ENCODE assay signal across 21 cellular contexts in genomic region chr2:202976809-202977208, GRCh38. TPM values are rescaled to one million over a fixed set of nuclear protein-coding genes. Genes with fewer than 3 reads are reported as not detected.
DNase-seq lines count a peak whose midpoint lies in the region; ATAC-seq, FAIRE-seq and TF ChIP-seq lines count a peak whose summit lies in the region.
"Had no signal": no experiment of that assay in that cellular context is flagged by ENCODE, and none has a peak within 500 bp of the region (broad histone marks: within the 10 kb centered on the region; RNA-seq: fewer than 3 reads in every experiment).

No MANE protein-coding gene starts in this region.

- H3K36me3 ChIP-seq in left lung: no peaks in the 10 kb centered on the region
- peaks cover under 1 to 69% (median 11%) of the 10 kb centered on the region in 3 donors for H3K36me3 ChIP-seq in tibial artery

- TF ChIP-seq CTCF in left lung (IDR thresholded peaks at IDR 0.05): no peak
- no peak for TF ChIP-seq CTCF in tibial artery (IDR thresholded peaks at IDR 0.05)

- H3K4me3 ChIP-seq in left lung: no peak overlapping the region
- H3K4me3 ChIP-seq in tibial artery: no peak overlapping the region
- H3K4me3 ChIP-seq: A549; BLaER1 treated with 17β-estradiol and CSF1 and Interleukin-3, amounts not matched to agents 10 nM and 100 nM; GM12878 had no signal

- no peaks in the 10 kb centered on the region for H3K4me1 ChIP-seq in left lung
- no peaks in the 10 kb centered on the region for H3K4me1 ChIP-seq in tibial artery
- H3K4me1 ChIP-seq: A549; BLaER1 treated with 17β-estradiol and CSF1 and Interleukin-3, amounts not matched to agents 10 nM and 100 nM; Caco-2 had no signal

- no peak overlapping the region for H3K4me3 Mint-ChIP-seq in stimulated activated naive B cell treated with anti-CD40 and anti-IgM and Interleukin-4, amounts not matched to agents 10 μg/mL and 1 μg/mL and 100 μg/mL, for 72 hours
- H3K4me3 Mint-ChIP-seq: B cell; CD4-positive, alpha-beta T cell; CD8-positive, alpha-beta T cell had no signal

- peaks cover 11 to 30% of the 10 kb centered on the region in 2 donors for H3K36me3 Mint-ChIP-seq in stimulated activated naive B cell treated with anti-CD40 and anti-IgM and Interleukin-4, amounts not matched to agents 10 μg/mL and 1 μg/mL and 100 μg/mL, for 72 hours

- no peak overlapping the region for H3K27ac ChIP-seq in left lung
- no peak overlapping the region for H3K27ac ChIP-seq in tibial artery
- H3K27ac ChIP-seq: 22Rv1; A549; BLaER1 treated with 17β-estradiol and CSF1 and Interleukin-3, amounts not matched to agents 10 nM and 100 nM; C4-2B had no signal

- intact Hi-C loops in left lung (cut with DNase I): no loop called here
- intact Hi-C loops in tibial artery (cut with DNase I; ENCODE audit: low total_unique reads): no loop called here

- no peak for DNase-seq in left lung
- DNase-seq in stimulated activated naive B cell treated with anti-CD40 and anti-IgM and Interleukin-4, amounts not matched to agents 10 μg/mL and 1 μg/mL and 100 μg/mL, for 72 hours: no peak
- DNase-seq in tibial artery: no peak
- no peak for DNase-seq in foreskin melanocyte
- DNase-seq: AML-193; Caco-2; Calu3; CD4-positive, alpha-beta T cell; CD8-positive, alpha-beta T cell; DMS79 treated with DMSO at 0.1 percent for 48 hours; GDM1 had no signal

- no peaks in the 10 kb centered on the region for H3K9me3 Mint-ChIP-seq in stimulated activated naive B cell treated with anti-CD40 and anti-IgM and Interleukin-4, amounts not matched to agents 10 μg/mL and 1 μg/mL and 100 μg/mL, for 72 hours
- H3K9me3 Mint-ChIP-seq: CD4-positive, alpha-beta T cell; CD8-positive, alpha-beta T cell had no signal

- ATAC-seq in left lung: peak; percentile 65
- no peak for ATAC-seq in stimulated activated naive B cell treated with anti-CD40 and anti-IgM and Interleukin-4, amounts not matched to agents 10 μg/mL and 1 μg/mL and 100 μg/mL, for 72 hours (replicated peaks)
- ATAC-seq: A549; CD8-positive, alpha-beta T cell; GM12878 had no signal

- no peaks in the 10 kb centered on the region for H3K4me1 Mint-ChIP-seq in stimulated activated naive B cell treated with anti-CD40 and anti-IgM and Interleukin-4, amounts not matched to agents 10 μg/mL and 1 μg/mL and 100 μg/mL, for 72 hours
- H3K4me1 Mint-ChIP-seq: B cell had no signal

- no peaks in the 10 kb centered on the region for H3K27me3 ChIP-seq in left lung
- no peaks in the 10 kb centered on the region for H3K27me3 ChIP-seq in tibial artery
- H3K27me3 ChIP-seq: BLaER1 treated with 17β-estradiol and CSF1 and Interleukin-3, amounts not matched to agents 10 nM and 100 nM had no signal

- peak; percentile 55 for FAIRE-seq in G401.6 (lab: Jason Lieb, UNC)
- FAIRE-seq: A549, D721Med, GM12878, GM12892, GM18507 had no signal

- H3K9me3 ChIP-seq in left lung: no peaks in the 10 kb centered on the region
- no peaks in the 10 kb centered on the region for H3K9me3 ChIP-seq in tibial artery
- H3K9me3 ChIP-seq: Caco-2 had no signal

- H3K27me3 Mint-ChIP-seq in stimulated activated naive B cell treated with anti-CD40 and anti-IgM and Interleukin-4, amounts not matched to agents 10 μg/mL and 1 μg/mL and 100 μg/mL, for 72 hours: no peaks in the 10 kb centered on the region
- H3K27me3 Mint-ChIP-seq: B cell; CD4-positive, alpha-beta T cell had no signal

- peak overlapping the region; percentile 67 for H3K27ac Mint-ChIP-seq in stimulated activated naive B cell treated with anti-CD40 and anti-IgM and Interleukin-4, amounts not matched to agents 10 μg/mL and 1 μg/mL and 100 μg/mL, for 72 hours
- H3K27ac Mint-ChIP-seq: B cell; CD4-positive, alpha-beta T cell; CD8-positive, alpha-beta T cell had no signal

RNA-seq across cellular contexts. Expression of gene NBEAL1, which starts 37.9 kb away (rescaled TPM):
- total RNA-seq in left lung: 10 to 100 TPM; 60.3 to 72.2 TPM
